9 cellular contexts compared by ENCODE assay signal in genomic region chr13:94327318-94327717, GRCh38.
A peak's percentile ranks its signal among the peaks of the same experiment; 100 is the strongest.
DNase-seq lines count a peak whose midpoint lies in the region; ATAC-seq and TF ChIP-seq lines count a peak whose summit lies in the region.
"Had no signal": no experiment of that assay in that cellular context is flagged by ENCODE, and none has a peak within 500 bp of the region (broad histone marks: within the 10 kb centered on the region; RNA-seq: fewer than 3 reads in every experiment).

No MANE protein-coding gene starts in this region.

- peak; percentile 95 for ATAC-seq in GM18502 (IDR thresholded peaks at IDR 0.05; ENCODE audit: poor library complexity, unreplicated experiment)
- peak; percentile 97 for ATAC-seq in GM21528 (IDR thresholded peaks at IDR 0.05; ENCODE audit: low FRiP score, unreplicated experiment)
- ATAC-seq in HG03565 (IDR thresholded peaks at IDR 0.05; ENCODE audit: unreplicated experiment): peak; percentile 95
- ATAC-seq in left colon: no peak

- no peak for TF ChIP-seq POLR2A in ovary (IDR thresholded peaks at IDR 0.05)

- no peaks in the 10 kb centered on the region for H3K27me3 ChIP-seq in ovary

- peaks cover 24% of the 10 kb centered on the region for H3K4me1 ChIP-seq in ovary (ENCODE audit: insufficient read depth)

- no peak for TF ChIP-seq EP300 in ovary (IDR thresholded peaks at IDR 0.05)

- intact Hi-C loops in left colon (cut with DNase I, micrococcal nuclease): no loop called here
- intact Hi-C loops in ovary (cut with DNase I): no loop called here

- H3K36me3 ChIP-seq in ovary: no peaks in the 10 kb centered on the region

- no peak overlapping the region for H3K4me3 ChIP-seq in ovary

- H3K9me3 ChIP-seq in ovary: no peaks in the 10 kb centered on the region

- WGBS in ovary, 3 donors: 27 to 38% (median 30%) methylated on average over 6 of the region's 6 CpGs

- no peak for TF ChIP-seq CTCF in ovary (IDR thresholded peaks at IDR 0.05)

- peak overlapping the region in 1 of 2 donors; percentile 77 for H3K27ac ChIP-seq in ovary
- H3K27ac ChIP-seq: epithelial cell of prostate had no signal

- DNase-seq in kidney glomerular epithelial cell (lab: John Stamatoyannopoulos, UW) (peak; percentile 77), D341Med (ENCODE audit: low spot score) (no peak), left colon (no peak), mucosa of gallbladder (ENCODE audit: low spot score) (no peak), ovary (no peak)
